ENCODE assay signal across 9 cellular contexts in genomic region chr1:8871539-8871935, GRCh38. TPM values are rescaled to one million over a fixed set of nuclear protein-coding genes. Genes with fewer than 3 reads are reported as not detected.
DNase-seq lines count a peak whose midpoint lies in the region; ATAC-seq and TF ChIP-seq lines count a peak whose summit lies in the region.
"Had no signal": no experiment of that assay in that cellular context is flagged by ENCODE, and none has a peak within 500 bp of the region (broad histone marks: within the 10 kb centered on the region; RNA-seq: fewer than 3 reads in every experiment).

No MANE protein-coding gene starts in this region.

- POLR2A ChIA-PET in HEK293 (lab: Yijun Ruan, JAX) = no interaction called here

- H4K20me1 ChIP-seq in BLaER1 treated with 17β-estradiol and CSF1 and Interleukin-3, amounts not matched to agents 10 nM and 100 nM = peaks cover 100% of the 10 kb centered on the region in 11 experiments

- ATAC-seq in lower lobe of right lung = peak in 1 of 2 donors; percentile 40

- DNase-seq in adipocyte (ENCODE audit: low read depth) (no peak), lower lobe of right lung (no peak), NCI-H748 (lab: John Stamatoyannopoulos, UW; ENCODE audit: unreplicated experiment) (no peak), amniotic stem cell (lab: John Stamatoyannopoulos, UW) (no peak), adrenal gland (no peak), pons (ENCODE audit: low spot score) (no peak)
- DNase-seq: activated CD4-positive, CD25-positive, alpha-beta regulatory T cell had no signal

- H3K27me3 ChIP-seq in BLaER1 treated with 17β-estradiol and CSF1 and Interleukin-3, amounts not matched to agents 10 nM and 100 nM = no peaks in the 10 kb centered on the region
- H3K27me3 ChIP-seq in adipocyte (replicated peaks; ENCODE audit: control insufficient read depth, insufficient read depth, low read length) (no peaks in the 10 kb centered on the region), lower lobe of right lung (ENCODE audit: low read depth) (no peaks in the 10 kb centered on the region), adrenal gland (no peaks in the 10 kb centered on the region)

- no peak for TF ChIP-seq CTCF in HEK293 (tag by site-specific recombination; IDR thresholded peaks at IDR 0.05)
- peak; percentile 30 for TF ChIP-seq CTCF in lower lobe of right lung (IDR thresholded peaks at IDR 0.05)
- TF ChIP-seq CTCF in adrenal gland (IDR thresholded peaks at IDR 0.05) = peak in 3 of 6 experiments; percentile 13 to 16 (median 15)

- no peak for TF ChIP-seq POLR2A in adrenal gland (IDR thresholded peaks at IDR 0.05)

- H3K4me1 ChIP-seq in BLaER1 treated with 17β-estradiol and CSF1 and Interleukin-3, amounts not matched to agents 10 nM and 100 nM = peaks cover 94 to 100% (median 97%) of the 10 kb centered on the region in 10 experiments
- H3K4me1 ChIP-seq in HEK293 (ENCODE audit: control insufficient read depth, insufficient read depth, low read length) = peaks cover 8% of the 10 kb centered on the region
- peaks cover 77% of the 10 kb centered on the region for H3K4me1 ChIP-seq in adipocyte (ENCODE audit: control insufficient read depth, insufficient read depth, low read length)
- H3K4me1 ChIP-seq in lower lobe of right lung = peaks cover 60% of the 10 kb centered on the region
- peaks cover 22 to 53% of the 10 kb centered on the region in 2 donors for H3K4me1 ChIP-seq in adrenal gland (replicated peaks in 1 of 2)

- intact Hi-C loops in lower lobe of right lung (cut with DNase I) = no loop called here
- intact Hi-C loops in adrenal gland (cut with DNase I) = no loop called here

- peak overlapping the region in 1 of 10 experiments; percentile 24; a peak in 1 of 20 replicates for H3K4me3 ChIP-seq in BLaER1 treated with 17β-estradiol and CSF1 and Interleukin-3, amounts not matched to agents 10 nM and 100 nM
- no peak overlapping the region for H3K4me3 ChIP-seq in HEK293 (ENCODE audit: low read depth, low read length)
- H3K4me3 ChIP-seq in adipocyte (ENCODE audit: low read length) = no peak overlapping the region
- H3K4me3 ChIP-seq in lower lobe of right lung = no peak overlapping the region
- no peak overlapping the region for H3K4me3 ChIP-seq in adrenal gland

- H3K36me3 ChIP-seq in BLaER1 treated with 17β-estradiol and CSF1 and Interleukin-3, amounts not matched to agents 10 nM and 100 nM = peaks cover 98 to 100% (median 100%) of the 10 kb centered on the region in 11 experiments
- peaks cover 66 to 100% of the 10 kb centered on the region in 2 experiments for H3K36me3 ChIP-seq in HEK293 (ENCODE audit: control insufficient read depth in 2 of 2, insufficient read depth in 1 of 2, low read length in 2 of 2)
- H3K36me3 ChIP-seq in adipocyte (ENCODE audit: control insufficient read depth, insufficient read depth, low read length, severe bottlenecking) = peaks cover 97% of the 10 kb centered on the region
- H3K36me3 ChIP-seq in lower lobe of right lung = peaks cover 94% of the 10 kb centered on the region
- H3K36me3 ChIP-seq in adrenal gland (replicated peaks in 1 of 2) = peaks cover 0 to 92% of the 10 kb centered on the region in 2 donors

- H3K27ac ChIP-seq in BLaER1 treated with 17β-estradiol and CSF1 and Interleukin-3, amounts not matched to agents 10 nM and 100 nM = peak overlapping the region in 7 of 11 experiments; percentile 12 to 99 (median 41); a peak in 8 of 22 replicates
- no peak overlapping the region; the same call in none of the 2 replicates for H3K27ac ChIP-seq in HEK293 (ENCODE audit: extremely low read depth, low read depth, low read length)
- peak overlapping the region; percentile 2 for H3K27ac ChIP-seq in lower lobe of right lung
- H3K27ac ChIP-seq in adrenal gland = no peak overlapping the region

- CTCF ChIA-PET in HEK293 (lab: Yijun Ruan, JAX) = interaction anchor here (0.6 to 1.3 kb wide), 5 partner anchors 9 to 144 kb away, joined by 3 to 6 read pairs (median 5); no protein-coding TSS in a partner anchor

- H3K9ac ChIP-seq in BLaER1 treated with 17β-estradiol and CSF1 and Interleukin-3, amounts not matched to agents 10 nM and 100 nM = peak overlapping the region in 9 of 11 experiments; percentile 9 to 99 (median 47); a peak in 10 of 22 replicates
- peak overlapping the region; percentile 55 for H3K9ac ChIP-seq in adipocyte (ENCODE audit: low read length)

- H3K9me3 ChIP-seq in BLaER1 treated with 17β-estradiol and CSF1 and Interleukin-3, amounts not matched to agents 10 nM and 100 nM (replicated peaks in 1 of 11) = no peaks in the 10 kb centered on the region
- H3K9me3 ChIP-seq in HEK293 (ENCODE audit: control insufficient read depth, insufficient read depth, low read depth, low read length) = no peaks in the 10 kb centered on the region
- H3K9me3 ChIP-seq in adipocyte (ENCODE audit: control insufficient read depth, low read length) = no peaks in the 10 kb centered on the region
- no peaks in the 10 kb centered on the region for H3K9me3 ChIP-seq in lower lobe of right lung
- H3K9me3 ChIP-seq in adrenal gland (replicated peaks in 1 of 3) = no peaks in the 10 kb centered on the region

- H3K4me2 ChIP-seq in BLaER1 treated with 17β-estradiol and CSF1 and Interleukin-3, amounts not matched to agents 10 nM and 100 nM = peak overlapping the region; percentile 2 to 98 (median 94); a peak in 18 of 22 replicates

- WGBS in adrenal gland, 4 donors = 77 to 92% (median 81%) methylated on average over 5 to 7 of the region's 7 CpGs

TF ChIP-seq in HEK293, 187 proteins besides CTCF, POLR2A, EP300 and RAD21:
- 0 out of 2 replicates have a peak, but pooled peaks have one; percentile 20 for TF ChIP-seq ZIC2 (tag by site-specific recombination; IDR thresholded peaks at IDR 0.05)
- no peak for TF ChIP-seq ZNF549 (tag by site-specific recombination; IDR thresholded peaks at IDR 0.05)
- no peak for TF ChIP-seq GLIS2 (tag by site-specific recombination; IDR thresholded peaks at IDR 0.05)
TF ChIP-seq in HEK293: peak in this region for 1.

RNA-seq across cellular contexts. Expression of gene ENO1, which starts 6.9 kb away (rescaled TPM):
- total RNA-seq in lower lobe of right lung (580 TPM), adrenal gland (100 to 1,000 TPM; 419 to 751 (median 581) TPM)
- polyA plus RNA-seq in adrenal gland = 100 to 1,000 TPM; 142 to 815 (median 215) TPM

RNA-seq across cellular contexts. Expression of gene RERE, which starts 54.1 kb away (rescaled TPM):
- total RNA-seq in lower lobe of right lung (88.5 TPM), adrenal gland (100 to 1,000 TPM in 3 of 8 donors, 10 to 100 TPM in 5; 49.0 to 146 (median 81.4) TPM)
- 10 to 100 TPM; 33.4 to 75.9 (median 41.6) TPM for polyA plus RNA-seq in adrenal gland

Comparison
In these comparisons a context has a peak if more than half of its experiments do, and no peak if none do; other contexts are left out.
1. H3K27ac ChIP-seq: peak in BLaER1 treated with 17β-estradiol and CSF1 and Interleukin-3, amounts not matched to agents 10 nM and 100 nM (7 of 11) and lower lobe of right lung (single experiment); none in HEK293 (single experiment) and adrenal gland (0 of 5).